ENCODE assay signal across 18 cellular contexts in the genomic region with DNA sequence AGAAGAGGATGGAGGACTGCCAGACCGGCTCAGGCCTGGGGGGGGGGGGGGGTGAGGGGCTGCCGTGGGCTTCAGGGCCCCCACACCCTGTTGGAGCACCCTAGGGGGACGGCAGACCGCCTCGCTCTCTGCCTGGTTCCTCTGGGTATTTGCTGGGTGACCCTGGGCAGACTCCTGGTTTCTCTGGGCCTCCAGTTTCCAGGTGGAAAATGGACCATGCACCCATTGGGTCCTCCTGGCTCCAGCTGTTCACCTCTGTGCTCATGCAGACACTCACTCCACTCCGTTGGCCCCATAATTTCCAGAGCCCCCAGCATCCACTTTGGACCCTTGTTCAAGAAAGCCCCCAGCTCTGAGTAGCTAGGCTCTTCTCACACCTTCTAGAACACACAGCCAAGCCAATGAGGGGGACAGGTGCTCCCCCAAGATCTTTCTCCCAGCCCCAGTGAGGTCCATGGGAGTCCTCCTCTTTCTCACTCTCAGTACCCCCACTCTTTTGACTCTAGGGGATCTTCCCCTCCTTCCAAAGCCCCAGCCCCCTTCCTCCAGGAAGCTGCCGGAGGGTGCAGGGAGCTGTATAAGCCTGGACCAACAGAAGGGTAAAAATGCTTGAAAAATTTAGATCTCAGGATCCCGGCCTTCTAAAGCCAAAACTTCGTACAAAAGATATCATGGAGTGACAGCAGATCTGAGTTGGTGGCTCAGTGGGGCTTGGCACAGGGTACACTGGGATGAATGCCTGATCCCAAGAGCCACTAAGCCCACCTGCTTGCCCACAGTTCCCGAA.
DNase-seq lines count a peak whose midpoint lies in the region; ATAC-seq and TF ChIP-seq lines count a peak whose summit lies in the region.
"Had no signal": no experiment of that assay in that cellular context is flagged by ENCODE, and none has a peak within 500 bp of the region (broad histone marks: within the 10 kb centered on the region; RNA-seq: fewer than 3 reads in every experiment).

No MANE protein-coding gene starts in this region.

- no TSS peak for BruUV-seq in IMR-90 (replicated peaks; lab: Mats Ljungman, UMichigan)

- peak overlapping the region in 3 of 5 donors; percentile 34 to 45 (median 36) for H3K4me3 Mint-ChIP-seq in immature natural killer cell
- H3K4me3 Mint-ChIP-seq: activated T-cell treated with anti-CD3 and anti-CD28 coated beads, Interleukin-2, amount 50 U/mL, for 24 hours had no signal

- H4K20me1 ChIP-seq in BLaER1 treated with 17β-estradiol and CSF1 and Interleukin-3, amounts not matched to agents 10 nM and 100 nM, result peaks cover 0 to 23% (median 0%) of the 10 kb centered on the region in 11 experiments; a peak in 3 of 22 replicates
- H4K20me1 ChIP-seq in IMR-90 (ENCODE audit: insufficient read depth, low read length) (no peaks in the 10 kb centered on the region; the same call in 1 of the 2 replicates), osteoblast (ENCODE audit: insufficient read depth, low read length) (no peaks in the 10 kb centered on the region)

- no peak overlapping the region for H4K5ac ChIP-seq in IMR-90 (ENCODE audit: low read depth, low read length)

- in situ Hi-C loops in IMR-90 (cut with MboI; ENCODE audit: low sequenced_read_pairs), result no loop called here

- H3K27me3 Mint-ChIP-seq in immature natural killer cell (ENCODE audit: low read depth in 3 of 3), result peaks cover 10 to 11% (median 10%) of the 10 kb centered on the region in 3 donors

- H3K36me3 ChIP-seq in BLaER1 treated with 17β-estradiol and CSF1 and Interleukin-3, amounts not matched to agents 10 nM and 100 nM, result no peaks in the 10 kb centered on the region
- no peaks in the 10 kb centered on the region for H3K36me3 ChIP-seq in IMR-90 (ENCODE audit: control insufficient read depth, insufficient read depth, low read length)
- H3K36me3 ChIP-seq in osteoblast (ENCODE audit: insufficient read depth, low read length), result no peaks in the 10 kb centered on the region
- H3K36me3 ChIP-seq: upper lobe of left lung had no signal

- H3K4ac ChIP-seq in IMR-90 (ENCODE audit: low read depth, low read length), result no peak overlapping the region

- H3K4me3 ChIP-seq in BLaER1 treated with 17β-estradiol and CSF1 and Interleukin-3, amounts not matched to agents 10 nM and 100 nM, result peak overlapping the region in 8 of 10 experiments; percentile 18 to 65 (median 43); a peak in 12 of 20 replicates
- H3K4me3 ChIP-seq in IMR-90 (ENCODE audit: insufficient read depth, low read depth, low read length), result no peak overlapping the region
- H3K4me3 ChIP-seq in osteoblast (ENCODE audit: insufficient read depth, low read length), result no peak overlapping the region

- H3K27ac ChIP-seq in BLaER1 treated with 17β-estradiol and CSF1 and Interleukin-3, amounts not matched to agents 10 nM and 100 nM, result no peak overlapping the region
- H3K27ac ChIP-seq in IMR-90 (ENCODE audit: insufficient read depth, low read length) (no peak overlapping the region), osteoblast (ENCODE audit: low read depth, low read length) (no peak overlapping the region)
- H3K27ac ChIP-seq: KMS-11, upper lobe of left lung, VCaP had no signal

- CTCF ChIA-PET in IMR-90 (lab: Yijun Ruan, JAX), result no interaction called here

- peak overlapping the region in 4 of 11 experiments; percentile 38 to 57 (median 54); a peak in 6 of 22 replicates for H3K9ac ChIP-seq in BLaER1 treated with 17β-estradiol and CSF1 and Interleukin-3, amounts not matched to agents 10 nM and 100 nM
- H3K9ac ChIP-seq in IMR-90 (ENCODE audit: low read depth, low read length), result no peak overlapping the region
- H3K9ac ChIP-seq: KMS-11 had no signal

- ATAC-seq in IMR-90 (ENCODE audit: low read depth) (no peak), HG03196 (IDR thresholded peaks at IDR 0.05; ENCODE audit: unreplicated experiment) (no peak)
- ATAC-seq: activated naive CD4-positive, alpha-beta T cell treated with anti-CD3 and anti-CD28 coated beads, Interleukin-2, amount 50 U/mL, for 72 hours had no signal

- H3K4me1 Mint-ChIP-seq in immature natural killer cell, result peaks cover 16 to 20% of the 10 kb centered on the region in 2 donors

- POLR2A ChIA-PET in IMR-90 (lab: Charles Lee; ENCODE audit: unreplicated experiment), result interaction anchor here (0.6 kb wide), 1 partner anchor 107 kb away, joined by 7 read pairs; no protein-coding TSS in a partner anchor

- no peak overlapping the region for H3K18ac ChIP-seq in IMR-90 (ENCODE audit: low read depth, low read length)

- peaks cover 10% of the 10 kb centered on the region; the same call in 1 of the 2 replicates for H3K9me1 ChIP-seq in IMR-90 (ENCODE audit: insufficient read depth, low read length)

- H3K56ac ChIP-seq in IMR-90 (ENCODE audit: extremely low read depth, insufficient read depth, low read length), result no peak overlapping the region

- no peak for TF ChIP-seq POLR2A in IMR-90 (IDR thresholded peaks at IDR 0.05; ENCODE audit: low read depth, low read length)

- no peak overlapping the region for H2BK5ac ChIP-seq in IMR-90 (ENCODE audit: low read depth, low read length, poor library complexity, severe bottlenecking)

- H2BK120ac ChIP-seq in IMR-90 (ENCODE audit: low read depth, low read length), result no peak overlapping the region

- no peak overlapping the region for H3K27ac Mint-ChIP-seq in immature natural killer cell
- H3K27ac Mint-ChIP-seq: activated naive CD4-positive, alpha-beta T cell treated with anti-CD3 and anti-CD28 coated beads, Interleukin-2, amount 50 U/mL, for 72 hours; activated T-cell treated with anti-CD3 and anti-CD28 coated beads, Interleukin-2, amount 50 U/mL, for 24 hours had no signal

- intact Hi-C loops in IMR-90 (cut with micrococcal nuclease), result loop anchor here (10.0 kb wide), 1 partner anchor 157 kb away; no protein-coding TSS in a partner anchor

- DNase-seq in IMR-90 (no peak), immature natural killer cell (no peak), osteoblast (ENCODE audit: insufficient read length, low spot score, missing footprints) (peak; percentile 85), SIG-M5 treated with dmso at 0.1 percent for 504 hours (lab: John Stamatoyannopoulos, UW; ENCODE audit: unreplicated experiment) (no peak), NCI-H82 (lab: John Stamatoyannopoulos, UW) (no peak)
- DNase-seq in activated effector memory CD4-positive, alpha-beta T cell treated with anti-CD3 and anti-CD28 coated beads, Interleukin-2, amount 50 U/mL, for 16 hours, result no peak
- DNase-seq: activated CD4-positive, alpha-beta T cell treated with anti-CD3 and anti-CD28 coated beads, Interleukin-2, amount 50 U/mL, for 4 hours; activated T-cell treated with anti-CD3 and anti-CD28 coated beads, Interleukin-2, amount 50 U/mL, for 24 hours; EL; NCI-H2081; Right ventricle myocardium superior; small intestine had no signal

- H3K4me1 ChIP-seq in BLaER1 treated with 17β-estradiol and CSF1 and Interleukin-3, amounts not matched to agents 10 nM and 100 nM, result peaks cover 50 to 64% (median 59%) of the 10 kb centered on the region in 10 experiments
- H3K4me1 ChIP-seq in IMR-90 (ENCODE audit: control insufficient read depth, insufficient read depth, low read length) (peaks cover 13% of the 10 kb centered on the region; the same call in 1 of the 2 replicates), osteoblast (ENCODE audit: insufficient read depth, low read length) (peaks cover 18% of the 10 kb centered on the region)

- dilution Hi-C loops in IMR-90 (cut with HindIII; ENCODE audit: low sequenced_read_pairs, unreplicated experiment), result no loop called here

- TF ChIP-seq CTCF in IMR-90 (conservative IDR thresholded peaks at IDR 0.05; ENCODE audit: low read depth, low read length) (no peak), osteoblast (IDR thresholded peaks at IDR 0.05; ENCODE audit: extremely low read depth, low read depth, low read length) (no peak)

- peaks cover 12 to 27% (median 17%) of the 10 kb centered on the region in 11 experiments; a peak in 21 of 22 replicates for H3K9me3 ChIP-seq in BLaER1 treated with 17β-estradiol and CSF1 and Interleukin-3, amounts not matched to agents 10 nM and 100 nM (replicated peaks in 1 of 11)
- H3K9me3 ChIP-seq in IMR-90 (ENCODE audit: control insufficient read depth, insufficient read depth, low read length) (peaks cover 2% of the 10 kb centered on the region; the same call in 1 of the 2 replicates), osteoblast (ENCODE audit: low read depth, low read length) (no peaks in the 10 kb centered on the region)
- H3K9me3 ChIP-seq: upper lobe of left lung had no signal

- H3K9me3 Mint-ChIP-seq in immature natural killer cell, result no peaks in the 10 kb centered on the region
- H3K9me3 Mint-ChIP-seq: activated naive CD4-positive, alpha-beta T cell treated with anti-CD3 and anti-CD28 coated beads, Interleukin-2, amount 50 U/mL, for 72 hours; activated T-cell treated with anti-CD3 and anti-CD28 coated beads, Interleukin-2, amount 50 U/mL, for 24 hours had no signal

- no peaks in the 10 kb centered on the region for H3K79me1 ChIP-seq in IMR-90 (ENCODE audit: low read depth in 1 of 2, low read length in 2 of 2)

- WGBS in IMR-90 (ENCODE audit: extremely low coverage in 2 of 2, insufficient read length in 1 of 2), 2 experiments, result 100% methylated on average over 1 of the region's 10 CpGs; no CpG with 5 or more reads in 1 of the 2 experiments

- peak overlapping the region; percentile 86 to 97 (median 94) for H3K4me2 ChIP-seq in BLaER1 treated with 17β-estradiol and CSF1 and Interleukin-3, amounts not matched to agents 10 nM and 100 nM
- no peak overlapping the region for H3K4me2 ChIP-seq in IMR-90 (ENCODE audit: low read depth, low read length)
- H3K4me2 ChIP-seq in osteoblast (ENCODE audit: insufficient read depth, low read length), result no peak overlapping the region
- H3K4me2 ChIP-seq: KMS-11 had no signal

- H2AFZ ChIP-seq in IMR-90 (replicated peaks; ENCODE audit: low read length, poor library complexity), result no peak overlapping the region
- H2AFZ ChIP-seq in osteoblast (ENCODE audit: low read length), result no peak overlapping the region

- peak overlapping the region; percentile 53 for H2AK9ac ChIP-seq in IMR-90 (replicated peaks; ENCODE audit: low read depth, low read length, poor library complexity)

- no peaks in the 10 kb centered on the region for H3K36me3 Mint-ChIP-seq in immature natural killer cell
- H3K36me3 Mint-ChIP-seq: activated naive CD4-positive, alpha-beta T cell treated with anti-CD3 and anti-CD28 coated beads, Interleukin-2, amount 50 U/mL, for 72 hours had no signal

- no peak for TF ChIP-seq RAD21 in IMR-90 (IDR thresholded peaks at IDR 0.05; ENCODE audit: low read length)

- H2BK20ac ChIP-seq in IMR-90 (ENCODE audit: low read depth, low read length), result no peak overlapping the region

- no peak overlapping the region for H2AK5ac ChIP-seq in IMR-90 (ENCODE audit: low read depth, low read length)

- H2BK15ac ChIP-seq in IMR-90 (ENCODE audit: low read depth, low read length), result no peak overlapping the region

- peaks cover 0 to 54% (median 0%) of the 10 kb centered on the region in 11 experiments; a peak in 8 of 22 replicates for H3K27me3 ChIP-seq in BLaER1 treated with 17β-estradiol and CSF1 and Interleukin-3, amounts not matched to agents 10 nM and 100 nM
- H3K27me3 ChIP-seq in IMR-90 (ENCODE audit: control insufficient read depth, insufficient read depth, low read length) (peaks cover 7% of the 10 kb centered on the region; the same call in 1 of the 2 replicates), osteoblast (ENCODE audit: insufficient read depth, low read length) (peaks cover 13% of the 10 kb centered on the region)

- no peak overlapping the region for H3K23ac ChIP-seq in IMR-90 (ENCODE audit: low read depth, low read length)

- H4K91ac ChIP-seq in IMR-90 (ENCODE audit: insufficient read depth, low read depth, low read length), result no peak overlapping the region

- H3K14ac ChIP-seq in IMR-90 (replicated peaks; ENCODE audit: low read depth, low read length), result no peak overlapping the region

- H4K8ac ChIP-seq in IMR-90 (ENCODE audit: low read depth in 2 of 2, low read length in 2 of 2), result no peak overlapping the region

- no peaks in the 10 kb centered on the region for H3K79me2 ChIP-seq in osteoblast (ENCODE audit: insufficient read depth, low read length)

Comparison
In these comparisons a context has a peak if more than half of its experiments do, and no peak if none do; other contexts are left out.
1. H3K4me2 ChIP-seq: peak in BLaER1 treated with 17β-estradiol and CSF1 and Interleukin-3, amounts not matched to agents 10 nM and 100 nM (11 of 11); none in IMR-90 (single experiment) and osteoblast (single experiment).
2. H3K4me3 ChIP-seq: peak in BLaER1 treated with 17β-estradiol and CSF1 and Interleukin-3, amounts not matched to agents 10 nM and 100 nM (8 of 10); none in IMR-90 (single experiment) and osteoblast (single experiment).